In genomic region chr6:152375200-152375599, GRCh38 we compare ENCODE assay signal across 17 cellular contexts.
DNase-seq lines count a peak whose midpoint lies in the region; ATAC-seq and TF ChIP-seq lines count a peak whose summit lies in the region.
"Had no signal": no experiment of that assay in that cellular context is flagged by ENCODE, and none has a peak within 500 bp of the region (broad histone marks: within the 10 kb centered on the region; RNA-seq: fewer than 3 reads in every experiment).

No MANE protein-coding gene starts in this region.

- TF ChIP-seq CTCF in left lung (IDR thresholded peaks at IDR 0.05): no peak
- TF ChIP-seq CTCF in lung (IDR thresholded peaks at IDR 0.05; ENCODE audit: control extremely low read depth, extremely low read depth): no peak
- TF ChIP-seq CTCF in upper lobe of right lung (IDR thresholded peaks at IDR 0.05): no peak
- no peak for TF ChIP-seq CTCF in prostate gland (IDR thresholded peaks at IDR 0.05)

- no peak for TF ChIP-seq POLR2A in prostate gland (IDR thresholded peaks at IDR 0.05)

- DNase-seq in left lung (no peak), lung (ENCODE audit: low spot score) (no peak), upper lobe of right lung (no peak), prostate gland (ENCODE audit: low spot score) (no peak), NCI-H748 (lab: John Stamatoyannopoulos, UW; ENCODE audit: unreplicated experiment) (no peak)
- DNase-seq: 8988T; ACHN; BE2C; C1 segment of cervical spinal cord; CD4-positive, alpha-beta memory T cell; CD4-positive, CD25-positive, alpha-beta regulatory T cell; CD8-positive, alpha-beta memory T cell; COR-L47; DMS79 treated with DMSO at 0.1 percent for 48 hours; GF-D8 had no signal

- H3K4me1 ChIP-seq in left lung: no peaks in the 10 kb centered on the region
- peaks cover 0 to 7% of the 10 kb centered on the region in 2 donors for H3K4me1 ChIP-seq in lung (ENCODE audit: control insufficient read depth in 2 of 2, insufficient read depth in 2 of 2, low read length in 2 of 2)
- no peaks in the 10 kb centered on the region for H3K4me1 ChIP-seq in upper lobe of right lung
- H3K4me1 ChIP-seq in prostate gland (replicated peaks): no peaks in the 10 kb centered on the region
- H3K4me1 ChIP-seq: BE2C, BLaER1 had no signal

- H3K4me3 ChIP-seq in left lung (no peak overlapping the region), lung (no peak overlapping the region), upper lobe of right lung (no peak overlapping the region), prostate gland (no peak overlapping the region)
- H3K4me3 ChIP-seq: BLaER1 had no signal

- WGBS in lung, 2 donors: 81 to 97% methylated on average over 6 of the region's 6 CpGs
- 95% methylated on average over 6 of the region's 6 CpGs for WGBS in prostate gland

- H3K27ac ChIP-seq in left lung (no peak overlapping the region), lung (ENCODE audit: low read depth in 1 of 2, low read length in 1 of 2) (no peak overlapping the region), upper lobe of right lung (no peak overlapping the region), prostate gland (no peak overlapping the region)
- H3K27ac ChIP-seq: BLaER1 had no signal

- peaks cover 0 to 48% of the 10 kb centered on the region in 2 donors for H3K36me3 ChIP-seq in left lung
- peaks cover 4 to 27% of the 10 kb centered on the region in 2 donors for H3K36me3 ChIP-seq in lung (ENCODE audit: control insufficient read depth in 2 of 2, insufficient read depth in 2 of 2, low read length in 2 of 2)
- H3K36me3 ChIP-seq in upper lobe of right lung: peaks cover 32% of the 10 kb centered on the region
- no peaks in the 10 kb centered on the region for H3K36me3 ChIP-seq in prostate gland
- H3K36me3 ChIP-seq: BE2C, BLaER1 had no signal

- no peaks in the 10 kb centered on the region for H3K9me3 ChIP-seq in left lung
- no peaks in the 10 kb centered on the region for H3K9me3 ChIP-seq in lung (ENCODE audit: control insufficient read depth in 2 of 2, insufficient read depth in 1 of 2, low read length in 1 of 2)
- no peaks in the 10 kb centered on the region for H3K9me3 ChIP-seq in upper lobe of right lung
- no peaks in the 10 kb centered on the region for H3K9me3 ChIP-seq in prostate gland
- H3K9me3 ChIP-seq: BE2C, BLaER1 had no signal

- ATAC-seq in left lung (peak; percentile 77), lung (ENCODE audit: insufficient read depth, low FRiP score) (peak; percentile 48), upper lobe of right lung (peak; percentile 88), HG03039 (IDR thresholded peaks at IDR 0.05; ENCODE audit: unreplicated experiment) (no peak)

- intact Hi-C loops in left lung (cut with DNase I) (no loop called here), upper lobe of right lung (cut with DNase I) (no loop called here), prostate gland (cut with DNase I) (no loop called here)

- no peaks in the 10 kb centered on the region for H3K27me3 ChIP-seq in left lung
- H3K27me3 ChIP-seq in lung (ENCODE audit: control insufficient read depth, insufficient read depth): no peaks in the 10 kb centered on the region
- no peaks in the 10 kb centered on the region for H3K27me3 ChIP-seq in upper lobe of right lung
- H3K27me3 ChIP-seq in prostate gland (replicated peaks; ENCODE audit: insufficient read depth): no peaks in the 10 kb centered on the region
- H3K27me3 ChIP-seq: BLaER1 had no signal
